19 cellular contexts compared by ENCODE assay signal in genomic region chr1:3373700-3374405, GRCh38.
A peak's percentile ranks its signal among the peaks of the same experiment; 100 is the strongest.
DNase-seq lines count a peak whose midpoint lies in the region; ATAC-seq and TF ChIP-seq lines count a peak whose summit lies in the region.
"Had no signal": no experiment of that assay in that cellular context is flagged by ENCODE, and none has a peak within 500 bp of the region (broad histone marks: within the 10 kb centered on the region; RNA-seq: fewer than 3 reads in every experiment).

No MANE protein-coding gene starts in this region.

- peaks cover 4 to 6% of the 10 kb centered on the region in 2 donors for H3K9me3 Mint-ChIP-seq in natural killer cell
- H3K9me3 Mint-ChIP-seq in natural killer cell treated with Interleukin-12 subunit alpha and Interleukin-12 subunit beta and Interleukin-15 and Interleukin-18, amount 100 ng/mL, for 72 hours = peaks cover 4% of the 10 kb centered on the region
- H3K9me3 Mint-ChIP-seq: CD8-positive, alpha-beta T cell; HFFc6 had no signal

- no peaks in the 10 kb centered on the region for H3K27me3 ChIP-seq in osteoblast (ENCODE audit: insufficient read depth, low read length)

- no peaks in the 10 kb centered on the region for H3K36me3 Mint-ChIP-seq in natural killer cell
- H3K36me3 Mint-ChIP-seq in natural killer cell treated with Interleukin-12 subunit alpha and Interleukin-12 subunit beta and Interleukin-15 and Interleukin-18, amount 100 ng/mL, for 72 hours = peaks cover 7% of the 10 kb centered on the region
- H3K36me3 Mint-ChIP-seq: CD14-positive monocyte; CD8-positive, alpha-beta T cell had no signal

- H3K27ac ChIP-seq in coronary artery (peak overlapping the region; percentile 94 to 97), osteoblast (ENCODE audit: low read depth, low read length) (peak overlapping the region; percentile 52)

- intact Hi-C loops in natural killer cell (cut with micrococcal nuclease) = no loop called here

- peaks cover 28 to 43% of the 10 kb centered on the region in 2 donors for H3K27me3 Mint-ChIP-seq in natural killer cell (ENCODE audit: low read depth in 2 of 2)
- peaks cover 32 to 36% of the 10 kb centered on the region in 2 donors for H3K27me3 Mint-ChIP-seq in natural killer cell treated with Interleukin-12 subunit alpha and Interleukin-12 subunit beta and Interleukin-15 and Interleukin-18, amount 100 ng/mL, for 72 hours
- H3K27me3 Mint-ChIP-seq: B cell had no signal

- peaks cover 17 to 51% of the 10 kb centered on the region in 2 donors for H3K4me1 Mint-ChIP-seq in natural killer cell
- peaks cover 29 to 34% of the 10 kb centered on the region in 2 donors for H3K4me1 Mint-ChIP-seq in natural killer cell treated with Interleukin-12 subunit alpha and Interleukin-12 subunit beta and Interleukin-15 and Interleukin-18, amount 100 ng/mL, for 72 hours (ENCODE audit: low read depth in 2 of 2)
- H3K4me1 Mint-ChIP-seq: B cell, CD14-positive monocyte had no signal

- H3K36me3 ChIP-seq in osteoblast (ENCODE audit: insufficient read depth, low read length) = no peaks in the 10 kb centered on the region

- peak overlapping the region; percentile 13 for H3K4me3 Mint-ChIP-seq in natural killer cell
- no peak overlapping the region for H3K4me3 Mint-ChIP-seq in natural killer cell treated with Interleukin-12 subunit alpha and Interleukin-12 subunit beta and Interleukin-15 and Interleukin-18, amount 100 ng/mL, for 72 hours
- H3K4me3 Mint-ChIP-seq: B cell; CD14-positive monocyte; CD8-positive, alpha-beta T cell; HFFc6 had no signal

- DNase-seq in natural killer cell (no peak), coronary artery (ENCODE audit: low spot score) (peak; percentile 88), osteoblast (ENCODE audit: insufficient read length, low spot score, missing footprints) (no peak), NCI-H2107 (lab: John Stamatoyannopoulos, UW) (no peak), activated T-cell treated with anti-CD3 and anti-CD28 coated beads for 4 hours (no peak)
- DNase-seq in natural killer cell treated with Interleukin-12 subunit alpha and Interleukin-12 subunit beta and Interleukin-15 and Interleukin-18, amount 100 ng/mL, for 72 hours (ENCODE audit: low spot score) = no peak
- DNase-seq: ACHN; CD8-positive, alpha-beta T cell; COR-L47; DMS153; DMS79 treated with DMSO at 0.1 percent for 48 hours; EL; HCEC 1CT; HFFc6 had no signal

- H2AFZ ChIP-seq in osteoblast (ENCODE audit: low read length) = no peak overlapping the region

- no peak overlapping the region for H3K27ac Mint-ChIP-seq in natural killer cell
- H3K27ac Mint-ChIP-seq in natural killer cell treated with Interleukin-12 subunit alpha and Interleukin-12 subunit beta and Interleukin-15 and Interleukin-18, amount 100 ng/mL, for 72 hours = no peak overlapping the region
- H3K27ac Mint-ChIP-seq: B cell; CD14-positive monocyte; CD8-positive, alpha-beta T cell; HFFc6 had no signal

- peaks cover 37% of the 10 kb centered on the region for H3K4me1 ChIP-seq in osteoblast (ENCODE audit: insufficient read depth, low read length)

- ATAC-seq in natural killer cell (no peak), GM21737 (IDR thresholded peaks at IDR 0.05; ENCODE audit: unreplicated experiment) (no peak), GM19351 (IDR thresholded peaks at IDR 0.05; ENCODE audit: unreplicated experiment) (no peak)
- ATAC-seq in natural killer cell treated with Interleukin-12 subunit alpha and Interleukin-12 subunit beta and Interleukin-15 and Interleukin-18, amount 100 ng/mL, for 72 hours = no peak
- ATAC-seq: CD8-positive, alpha-beta T cell; HepG2 had no signal

- H3K79me2 ChIP-seq in osteoblast (ENCODE audit: insufficient read depth, low read length) = no peaks in the 10 kb centered on the region

- no peaks in the 10 kb centered on the region for H3K9me3 ChIP-seq in osteoblast (ENCODE audit: low read depth, low read length)

- H4K20me1 ChIP-seq in osteoblast (ENCODE audit: insufficient read depth, low read length) = no peaks in the 10 kb centered on the region

- H3K4me3 ChIP-seq in coronary artery = peak overlapping the region; percentile 24
- H3K4me3 ChIP-seq in osteoblast (ENCODE audit: insufficient read depth, low read length) = no peak overlapping the region

- TF ChIP-seq CTCF in natural killer cell (IDR thresholded peaks at IDR 0.05) (no peak), coronary artery (IDR thresholded peaks at IDR 0.05) (no peak), osteoblast (IDR thresholded peaks at IDR 0.05; ENCODE audit: extremely low read depth, low read depth, low read length) (no peak)

- H3K4me2 ChIP-seq in osteoblast (ENCODE audit: insufficient read depth, low read length) = no peak overlapping the region
